ENCODE assay signal across 8 cellular contexts in genomic region chrX:48539345-48540014, GRCh38. TPM values are rescaled to one million over a fixed set of nuclear protein-coding genes. Genes with fewer than 3 reads are reported as not detected.
DNase-seq lines count a peak whose midpoint lies in the region; TF ChIP-seq lines count a peak whose summit lies in the region.

Gene TBC1D25 (plus strand): TSS chrX:48539714. CDS start chrX:48539798, 84 bp downstream.

- no peak within 1 kb of the TSS for H2BK120ac ChIP-seq in H9 (ENCODE audit: low read depth, low read length, poor library complexity, severe bottlenecking)

- peaks cover 4 to 33% (median 7%) of the 10 kb centered on the region in 3 experiments for H3K36me3 Mint-ChIP-seq in H9 (ENCODE audit: insufficient read depth in 1 of 3, low read depth in 3 of 3)
- H3K36me3 Mint-ChIP-seq in neural crest cell (ENCODE audit: low read depth): peaks cover 3% of the 10 kb centered on the region

- H3K4me2 ChIP-seq in H9 (ENCODE audit: insufficient read depth, insufficient read length, low read length) (peak within 1 kb of the TSS; percentile 63), MM.1S (ENCODE audit: low read depth, low read length) (peak within 1 kb of the TSS; percentile 92)

- H4K91ac ChIP-seq in H9 (ENCODE audit: insufficient read length, low read depth, low read length): no peak within 1 kb of the TSS

- peaks cover 18% of the 10 kb centered on the region for H3F3A ChIP-seq in MM.1S (ENCODE audit: insufficient read depth, low read length)

- TF ChIP-seq CTCF in H9 (conservative IDR thresholded peaks at IDR 0.05): peak; percentile 51
- TF ChIP-seq CTCF in MM.1S (IDR thresholded peaks at IDR 0.05; ENCODE audit: low read length): peak; percentile 42
- peak; percentile 32 for TF ChIP-seq CTCF in fibroblast of villous mesenchyme (IDR thresholded peaks at IDR 0.05; ENCODE audit: insufficient read depth, low read depth, low read length)
- TF ChIP-seq CTCF in neural crest cell (conservative IDR thresholded peaks at IDR 0.05): peak; percentile 55

- H3K27ac Mint-ChIP-seq in H9: peak within 1 kb of the TSS; percentile 92 to 98 (median 94); a peak in 5 of 7 replicates
- H3K27ac Mint-ChIP-seq in neural crest cell (ENCODE audit: unreplicated experiment): peak within 1 kb of the TSS; percentile 88

- H4K5ac ChIP-seq in H9 (ENCODE audit: insufficient read length, low read depth, low read length): no peak within 1 kb of the TSS

- peak within 1 kb of the TSS; percentile 87 to 91 for H3K4me3 Mint-ChIP-seq in H9
- H3K4me3 Mint-ChIP-seq in neural crest cell: peak within 1 kb of the TSS; percentile 93

- peak within 1 kb of the TSS; percentile 26 for H3K18ac ChIP-seq in H9 (ENCODE audit: insufficient read length, low read depth, low read length)

- H3K4ac ChIP-seq in H9 (ENCODE audit: low read depth, low read length): no peak within 1 kb of the TSS

- H3K9me3 ChIP-seq in H9 (ENCODE audit: control insufficient read depth, low read depth, low read length) (peaks cover 16% of the 10 kb centered on the region), MM.1S (replicated peaks; ENCODE audit: insufficient read depth, low read length) (no peaks in the 10 kb centered on the region), stomach smooth muscle (ENCODE audit: control insufficient read depth in 2 of 2, low read length in 2 of 2) (no peaks in the 10 kb centered on the region)

- in situ Hi-C loops in G401 (cut with HindIII; ENCODE audit: low sequenced_read_pairs): no loop called here

- no peak within 1 kb of the TSS for H2BK12ac ChIP-seq in H9 (ENCODE audit: insufficient read length, low read depth, low read length)

- H2BK5ac ChIP-seq in H9 (ENCODE audit: insufficient read length, low read length): no peak within 1 kb of the TSS

- H2AFZ ChIP-seq in H9 (ENCODE audit: low read length) (no peak within 1 kb of the TSS), MM.1S (ENCODE audit: low read length) (peak within 1 kb of the TSS; percentile 44)

- no peak within 1 kb of the TSS for H2BK15ac ChIP-seq in H9 (ENCODE audit: low read depth, low read length)

- H3K79me2 ChIP-seq in H9 (ENCODE audit: insufficient read depth, low read length) (no peaks in the 10 kb centered on the region), MM.1S (ENCODE audit: low read length) (peaks cover 21% of the 10 kb centered on the region)

- H3K27me3 Mint-ChIP-seq in H9 (ENCODE audit: low read depth): no peaks in the 10 kb centered on the region
- H3K27me3 Mint-ChIP-seq in neural crest cell (ENCODE audit: low read depth): no peaks in the 10 kb centered on the region

- H3K9ac ChIP-seq in H9 (ENCODE audit: extremely low read depth, insufficient read length, low read length) (no peak within 1 kb of the TSS), MM.1S (ENCODE audit: low read length) (peak within 1 kb of the TSS; percentile 79), stomach smooth muscle (ENCODE audit: low read length in 2 of 2) (peak within 1 kb of the TSS; percentile 71 to 75)

- no CpG with 5 or more reads among the region's 58 CpGs for WGBS in H9 (ENCODE audit: extremely low coverage, insufficient read length, low lambda C conversion rate)

- DNase-seq in G401 (ENCODE audit: low spot score): peak; percentile 97
- peak; percentile 97 for DNase-seq in H9
- peak; percentile 98 for DNase-seq in MM.1S
- DNase-seq in SIG-M5 treated with dmso at 0.1 percent for 504 hours (lab: John Stamatoyannopoulos, UW; ENCODE audit: unreplicated experiment): peak; percentile 96
- DNase-seq in activated gamma-delta T cell treated with Interleukin-2 at 50 U/mL for 16 hours: peak; percentile 96
- DNase-seq in fibroblast of villous mesenchyme (ENCODE audit: low read depth): peak; percentile 99
- peak; percentile 85 for DNase-seq in neural crest cell (ENCODE audit: low read depth, low spot score)

- H3K9me2 ChIP-seq in MM.1S (replicated peaks; ENCODE audit: insufficient read depth, low read length): no peaks in the 10 kb centered on the region

- H3K79me1 ChIP-seq in H9 (ENCODE audit: insufficient read depth, low read depth, low read length, poor library complexity, severe bottlenecking): no peaks in the 10 kb centered on the region

- H3K9me3 Mint-ChIP-seq in H9 (peaks cover 60 to 79% of the 10 kb centered on the region in 2 experiments), neural crest cell (peaks cover under 1% of the 10 kb centered on the region)

- H3K36me3 ChIP-seq in MM.1S (replicated peaks; ENCODE audit: insufficient read depth, low read length) (no peaks in the 10 kb centered on the region), stomach smooth muscle (ENCODE audit: control insufficient read depth in 2 of 2, insufficient read depth in 2 of 2, low read length in 2 of 2) (peaks cover 0 to 1% of the 10 kb centered on the region in 2 donors)

- H4K20me1 ChIP-seq in H9 (ENCODE audit: control insufficient read depth, insufficient read depth, insufficient read length) (no peaks in the 10 kb centered on the region), MM.1S (ENCODE audit: insufficient read depth, low read length) (no peaks in the 10 kb centered on the region)

- H3T11ph ChIP-seq in H9 (ENCODE audit: low read length): no peak within 1 kb of the TSS

- H3K23ac ChIP-seq in H9 (ENCODE audit: insufficient read length, low read depth, low read length): no peak within 1 kb of the TSS

- H3K27me3 ChIP-seq in H9 (ENCODE audit: insufficient read depth, low read length): no peaks in the 10 kb centered on the region
- no peaks in the 10 kb centered on the region for H3K27me3 ChIP-seq in MM.1S (replicated peaks; ENCODE audit: insufficient read depth, low read length)
- H3K27me3 ChIP-seq in stomach smooth muscle (ENCODE audit: control insufficient read depth in 1 of 2, insufficient read depth in 2 of 2, low read length in 2 of 2): peaks cover 0 to 4% of the 10 kb centered on the region in 2 donors

- H3K4me1 ChIP-seq in H9 (ENCODE audit: insufficient read depth, low read length) (no peaks in the 10 kb centered on the region), MM.1S (ENCODE audit: low read length) (peaks cover 8% of the 10 kb centered on the region), stomach smooth muscle (ENCODE audit: control insufficient read depth, insufficient read depth, low read length) (peaks cover 6% of the 10 kb centered on the region)

- H3K4me3 ChIP-seq in MM.1S (ENCODE audit: low read length): peak within 1 kb of the TSS; percentile 74
- peak within 1 kb of the TSS; percentile 77 for H3K4me3 ChIP-seq in fibroblast of villous mesenchyme (ENCODE audit: low read depth, low read length)
- peak within 1 kb of the TSS; percentile 74 to 77 for H3K4me3 ChIP-seq in stomach smooth muscle (ENCODE audit: low read length in 2 of 2)

- no peaks in the 10 kb centered on the region for H3K23me2 ChIP-seq in H9 (ENCODE audit: insufficient read length, low read depth, low read length, poor library complexity, severe bottlenecking)

- H3K14ac ChIP-seq in H9 (ENCODE audit: insufficient read depth, low read length): no peak within 1 kb of the TSS; the same call in 1 of the 2 replicates

- H3K4me1 Mint-ChIP-seq in H9: peaks cover 5 to 6% of the 10 kb centered on the region in 2 experiments
- peaks cover 7% of the 10 kb centered on the region for H3K4me1 Mint-ChIP-seq in neural crest cell

- no peak within 1 kb of the TSS for H3K56ac ChIP-seq in H9 (ENCODE audit: insufficient read length, low read depth, low read length)

- H4K8ac ChIP-seq in H9 (replicated peaks; ENCODE audit: insufficient read length, low read depth, low read length): no peak within 1 kb of the TSS

- no peak within 1 kb of the TSS for H2AK5ac ChIP-seq in H9 (ENCODE audit: insufficient read length, low read length)

- no peak within 1 kb of the TSS for H2BK20ac ChIP-seq in H9 (ENCODE audit: low read depth, low read length, poor library complexity, severe bottlenecking)

- H3K27ac ChIP-seq in H9 (ENCODE audit: insufficient read length, low read depth, low read length) (no peak within 1 kb of the TSS), MM.1S (ENCODE audit: low read length) (peak within 1 kb of the TSS; percentile 87), stomach smooth muscle (ENCODE audit: low read length) (peak within 1 kb of the TSS; percentile 80)

RNA-seq across cellular contexts. Expression of gene TBC1D25, which starts in this region (rescaled TPM):
- 2.0 and 6.6 TPM in 2 replicates for total RNA-seq in G401 (2014; rRNA removed; shearing (Covaris generic))
- 9.6 and 10.2 TPM in 2 replicates for total RNA-seq in H9 (2021)
- 7.8 and 12.2 TPM in 2 replicates for total RNA-seq in fibroblast of villous mesenchyme
- 9.1 and 12.0 TPM in 2 replicates for total RNA-seq in neural crest cell
